ENCODE assay signal across 11 cellular contexts in the genomic region with DNA sequence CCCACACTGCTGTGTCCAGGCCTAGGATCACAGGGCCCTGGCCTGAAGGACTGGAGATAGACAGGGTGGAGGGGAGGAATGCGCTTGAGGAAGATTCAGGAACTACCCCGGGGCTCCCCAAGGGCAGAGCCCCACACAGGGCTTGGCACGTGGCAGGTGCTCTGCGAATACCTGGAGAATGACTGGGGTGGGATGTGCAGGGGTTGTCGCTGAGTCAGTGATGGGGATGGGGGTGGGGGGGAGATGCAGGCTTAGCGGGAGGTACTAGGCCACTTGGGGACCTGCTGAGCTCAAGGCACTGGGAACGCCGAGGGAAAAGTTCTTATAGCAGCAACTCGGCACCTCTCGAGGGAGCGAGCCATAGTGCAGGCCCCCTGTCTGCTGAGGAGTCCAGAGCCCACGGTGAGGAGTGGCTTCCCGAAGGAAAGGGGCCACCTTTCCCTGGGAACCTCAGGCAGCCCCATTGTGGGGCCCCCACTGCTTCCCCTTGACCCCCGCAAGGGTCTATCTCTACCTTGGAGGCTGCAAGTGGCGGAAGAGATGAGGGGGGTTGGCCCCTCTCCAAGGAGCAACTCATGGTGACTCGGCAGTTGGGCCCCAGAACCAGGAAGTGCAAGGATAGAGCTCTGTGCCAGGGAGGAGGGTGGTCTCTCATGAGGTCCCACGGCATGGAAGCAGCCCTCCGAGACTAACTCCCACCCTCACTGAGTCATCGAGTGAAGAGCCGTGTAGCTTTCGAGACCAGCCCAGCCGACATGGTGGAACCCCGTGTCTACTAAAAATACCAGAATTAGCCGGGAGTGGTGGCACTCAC. TPM values are rescaled to one million over a fixed set of nuclear protein-coding genes. Genes with fewer than 3 reads are reported as not detected.
DNase-seq lines count a peak whose midpoint lies in the region; ATAC-seq and TF ChIP-seq lines count a peak whose summit lies in the region.
"Had no signal": no experiment of that assay in that cellular context is flagged by ENCODE, and none has a peak within 500 bp of the region (broad histone marks: within the 10 kb centered on the region; RNA-seq: fewer than 3 reads in every experiment).

No MANE protein-coding gene starts in this region.

- H3K27me3 ChIP-seq in GM23338 (ENCODE audit: insufficient read depth): no peaks in the 10 kb centered on the region

- peaks cover 10% of the 10 kb centered on the region for H3K79me2 ChIP-seq in GM23338 (replicated peaks; ENCODE audit: insufficient read depth)

- H3K4me1 Mint-ChIP-seq in GM23338: peaks cover 12% of the 10 kb centered on the region
- peaks cover 7% of the 10 kb centered on the region for H3K4me1 Mint-ChIP-seq in activated CD4-positive, alpha-beta T cell treated with anti-CD3 and anti-CD28 coated beads for 36 hours
- H3K4me1 Mint-ChIP-seq in natural killer cell treated with Interleukin-12 subunit alpha and Interleukin-12 subunit beta and Interleukin-15 and Interleukin-18, amount 100 ng/mL, for 72 hours (ENCODE audit: low read depth in 2 of 2): peaks cover 6 to 10% of the 10 kb centered on the region in 2 donors

- 0 out of 2 replicates have a peak, but pooled peaks cover 8% of the 10 kb centered on the region for H3F3A ChIP-seq in GM23338 (replicated peaks; ENCODE audit: low read depth)

- H3K27me3 Mint-ChIP-seq in GM23338 (ENCODE audit: insufficient read depth, low read depth, poor library complexity): peaks cover 8% of the 10 kb centered on the region
- H3K27me3 Mint-ChIP-seq in activated CD4-positive, alpha-beta T cell treated with anti-CD3 and anti-CD28 coated beads for 36 hours: no peaks in the 10 kb centered on the region
- H3K27me3 Mint-ChIP-seq in natural killer cell treated with Interleukin-12 subunit alpha and Interleukin-12 subunit beta and Interleukin-15 and Interleukin-18, amount 100 ng/mL, for 72 hours: no peaks in the 10 kb centered on the region
- H3K27me3 Mint-ChIP-seq: activated naive CD8-positive, alpha-beta T cell treated with anti-CD3 and anti-CD28 coated beads for 36 hours had no signal

- H3K9me3 Mint-ChIP-seq in GM23338: no peaks in the 10 kb centered on the region
- H3K9me3 Mint-ChIP-seq in activated CD4-positive, alpha-beta T cell treated with anti-CD3 and anti-CD28 coated beads for 36 hours (ENCODE audit: low read depth): no peaks in the 10 kb centered on the region
- no peaks in the 10 kb centered on the region for H3K9me3 Mint-ChIP-seq in natural killer cell treated with Interleukin-12 subunit alpha and Interleukin-12 subunit beta and Interleukin-15 and Interleukin-18, amount 100 ng/mL, for 72 hours
- H3K9me3 Mint-ChIP-seq: activated naive CD8-positive, alpha-beta T cell treated with anti-CD3 and anti-CD28 coated beads for 36 hours; natural killer cell had no signal

- no peaks in the 10 kb centered on the region for H3K9me2 ChIP-seq in GM23338 (ENCODE audit: insufficient read depth)

- H3K4me1 ChIP-seq in GM23338 (ENCODE audit: insufficient read depth): peaks cover 9% of the 10 kb centered on the region; the same call in 1 of the 2 replicates

- CTCF ChIA-PET in activated CD4-positive, alpha-beta T cell treated with anti-CD3 and anti-CD28 coated beads for 36 hours (lab: Charles Lee): interaction anchor here (0.8 to 1.3 kb wide), 2 partner anchors 80 to 156 kb away, joined by 3 read pairs; no protein-coding TSS in a partner anchor

- TF ChIP-seq CTCF in GM23338 (conservative IDR thresholded peaks at IDR 0.05; ENCODE audit: low read depth in 2 of 2): no peak

- no peak for TF ChIP-seq POLR2A in erythroblast (IDR thresholded peaks at IDR 0.05; ENCODE audit: low read length)

- H3K4me3 Mint-ChIP-seq in GM23338: no peak overlapping the region
- no peak overlapping the region for H3K4me3 Mint-ChIP-seq in activated CD4-positive, alpha-beta T cell treated with anti-CD3 and anti-CD28 coated beads for 36 hours
- H3K4me3 Mint-ChIP-seq in natural killer cell treated with Interleukin-12 subunit alpha and Interleukin-12 subunit beta and Interleukin-15 and Interleukin-18, amount 100 ng/mL, for 72 hours: no peak overlapping the region
- H3K4me3 Mint-ChIP-seq: activated naive CD8-positive, alpha-beta T cell treated with anti-CD3 and anti-CD28 coated beads for 36 hours; natural killer cell had no signal

- peak overlapping the region; percentile 97 for H3K27ac Mint-ChIP-seq in GM23338
- H3K27ac Mint-ChIP-seq in activated CD4-positive, alpha-beta T cell treated with anti-CD3 and anti-CD28 coated beads for 36 hours: no peak overlapping the region
- H3K27ac Mint-ChIP-seq in natural killer cell treated with Interleukin-12 subunit alpha and Interleukin-12 subunit beta and Interleukin-15 and Interleukin-18, amount 100 ng/mL, for 72 hours: no peak overlapping the region
- H3K27ac Mint-ChIP-seq: activated naive CD8-positive, alpha-beta T cell treated with anti-CD3 and anti-CD28 coated beads for 36 hours had no signal

- H3K27ac ChIP-seq in GM23338 (ENCODE audit: low read depth): 0 out of 2 replicates have a peak overlapping the region, but pooled peaks have one; percentile 50

- intact Hi-C loops in sciatic nerve (cut with DNase I): no loop called here
- intact Hi-C loops in activated CD4-positive, alpha-beta T cell treated with anti-CD3 and anti-CD28 coated beads for 36 hours (cut with DNase I, micrococcal nuclease): no loop called here

- ATAC-seq in GM23338: peak; percentile 70
- ATAC-seq in sciatic nerve: no peak
- no peak for ATAC-seq in activated CD4-positive, alpha-beta T cell treated with anti-CD3 and anti-CD28 coated beads for 36 hours
- ATAC-seq in natural killer cell treated with Interleukin-12 subunit alpha and Interleukin-12 subunit beta and Interleukin-15 and Interleukin-18, amount 100 ng/mL, for 72 hours: no peak

- no peak overlapping the region for H3K4me2 ChIP-seq in GM23338

- H2AFZ ChIP-seq in GM23338: no peak overlapping the region

- DNase-seq in GM23338 (ENCODE audit: low spot score): peak; percentile 47
- DNase-seq in RKO (ENCODE audit: low spot score): peak; percentile 46
- peak; percentile 89 to 93 for DNase-seq in erythroblast (lab: John Stamatoyannopoulos, UW)
- peak; percentile 56 for DNase-seq in sciatic nerve (ENCODE audit: low spot score)
- no peak for DNase-seq in activated CD4-positive, alpha-beta T cell treated with anti-CD3 and anti-CD28 coated beads for 36 hours
- no peak for DNase-seq in iPS-NIHi11 (ENCODE audit: low spot score)
- no peak for DNase-seq in retina
- no peak for DNase-seq in natural killer cell treated with Interleukin-12 subunit alpha and Interleukin-12 subunit beta and Interleukin-15 and Interleukin-18, amount 100 ng/mL, for 72 hours (ENCODE audit: low spot score)
- DNase-seq: activated naive CD8-positive, alpha-beta T cell treated with anti-CD3 and anti-CD28 coated beads for 36 hours; natural killer cell; NCI-H510A treated with DMSO at 0.1 percent for 48 hours had no signal

- peaks cover 16% of the 10 kb centered on the region; the same call in 2 of the 3 replicates for H3K36me3 Mint-ChIP-seq in GM23338 (ENCODE audit: low read depth)
- H3K36me3 Mint-ChIP-seq in activated CD4-positive, alpha-beta T cell treated with anti-CD3 and anti-CD28 coated beads for 36 hours (ENCODE audit: low read depth): no peaks in the 10 kb centered on the region
- no peaks in the 10 kb centered on the region for H3K36me3 Mint-ChIP-seq in natural killer cell treated with Interleukin-12 subunit alpha and Interleukin-12 subunit beta and Interleukin-15 and Interleukin-18, amount 100 ng/mL, for 72 hours
- H3K36me3 Mint-ChIP-seq: activated naive CD8-positive, alpha-beta T cell treated with anti-CD3 and anti-CD28 coated beads for 36 hours; natural killer cell had no signal

- POLR2A ChIA-PET in activated CD4-positive, alpha-beta T cell treated with anti-CD3 and anti-CD28 coated beads for 36 hours (lab: Charles Lee): no interaction called here

- no peak overlapping the region for H3K4me3 ChIP-seq in GM23338

- 0 out of 2 replicates have a peak, but pooled peaks cover 4% of the 10 kb centered on the region for H3K36me3 ChIP-seq in GM23338 (ENCODE audit: insufficient read depth)

- H4K20me1 ChIP-seq in GM23338 (replicated peaks; ENCODE audit: insufficient read depth): peaks cover 5% of the 10 kb centered on the region; the same call in 1 of the 2 replicates

TF ChIP-seq in GM23338, 12 proteins besides CTCF, POLR2A, EP300 and RAD21 (continues in another document):
- TF ChIP-seq ETS1 (IDR thresholded peaks at IDR 0.05) (no peak), EZH2 (IDR thresholded peaks at IDR 0.05; ENCODE audit: low read depth, unreplicated experiment) (no peak), POLR2AphosphoS5 (IDR thresholded peaks at IDR 0.05; ENCODE audit: low read depth) (no peak), CREB1 (CRISPR knock-in tag; IDR thresholded peaks at IDR 0.05; ENCODE audit: low read depth) (no peak), STAT1 (IDR thresholded peaks at IDR 0.05; ENCODE audit: unreplicated experiment) (no peak), JUNB (IDR thresholded peaks at IDR 0.05; ENCODE audit: unreplicated experiment) (no peak)

RNA-seq across cellular contexts. Expression of gene SRC, which starts 33.1 kb away (rescaled TPM):
- total RNA-seq in GM23338 (2014; rRNA removed; shearing (Covaris generic)): 25.9 and 34.6 TPM in 2 replicates
- polyA plus RNA-seq in GM23338 (2016; fragmentation: Nextera tagmentation; extraction: Ambion mirVana): 7.1 and 8.0 TPM in 2 replicates
- 23.7 TPM for total RNA-seq in sciatic nerve
- total RNA-seq in activated CD4-positive, alpha-beta T cell treated with anti-CD3 and anti-CD28 coated beads for 36 hours: 1 to 10 TPM; 4.2 to 5.7 TPM
- 1 to 10 TPM; 6.8 to 8.6 TPM for total RNA-seq in natural killer cell treated with Interleukin-12 subunit alpha and Interleukin-12 subunit beta and Interleukin-15 and Interleukin-18, amount 100 ng/mL, for 72 hours

Comparison
In these comparisons a context has a peak if more than half of its experiments do, and no peak if none do; other contexts are left out.
1. DNase-seq: peak in GM23338 (single experiment), RKO (single experiment), erythroblast (2 of 2) and sciatic nerve (single experiment); none in activated CD4-positive, alpha-beta T cell treated with anti-CD3 and anti-CD28 coated beads for 36 hours (single experiment), iPS-NIHi11 (single experiment), retina (single experiment) and natural killer cell treated with Interleukin-12 subunit alpha and Interleukin-12 subunit beta and Interleukin-15 and Interleukin-18, amount 100 ng/mL, for 72 hours (single experiment).